In the genomic region with DNA sequence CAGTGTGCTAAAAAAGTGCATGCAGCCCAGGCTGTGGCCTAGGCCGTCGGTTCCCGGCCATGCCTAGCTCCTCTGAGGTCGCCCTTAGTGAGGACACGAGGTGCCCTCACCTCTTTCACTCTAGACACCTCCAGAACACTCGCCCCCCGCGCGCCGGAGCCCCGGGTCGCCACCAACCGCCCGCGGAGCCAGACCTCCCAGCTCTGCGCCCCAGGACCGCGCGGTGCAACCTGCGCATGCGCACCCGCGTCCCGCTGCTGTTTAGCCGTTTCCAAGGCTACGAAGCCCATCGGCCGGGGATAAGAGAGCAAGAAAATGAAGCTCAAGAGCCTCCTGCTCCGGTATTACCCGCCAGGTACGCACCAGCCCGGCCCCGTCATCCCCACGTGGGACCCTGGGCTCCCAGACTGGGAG, we compare ENCODE assay signal across 8 cellular contexts. TPM values are rescaled to one million over a fixed set of nuclear protein-coding genes. Genes with fewer than 3 reads are reported as not detected.
DNase-seq lines count a peak whose midpoint lies in the region; ATAC-seq, FAIRE-seq and TF ChIP-seq lines count a peak whose summit lies in the region.

A gene with protein sequence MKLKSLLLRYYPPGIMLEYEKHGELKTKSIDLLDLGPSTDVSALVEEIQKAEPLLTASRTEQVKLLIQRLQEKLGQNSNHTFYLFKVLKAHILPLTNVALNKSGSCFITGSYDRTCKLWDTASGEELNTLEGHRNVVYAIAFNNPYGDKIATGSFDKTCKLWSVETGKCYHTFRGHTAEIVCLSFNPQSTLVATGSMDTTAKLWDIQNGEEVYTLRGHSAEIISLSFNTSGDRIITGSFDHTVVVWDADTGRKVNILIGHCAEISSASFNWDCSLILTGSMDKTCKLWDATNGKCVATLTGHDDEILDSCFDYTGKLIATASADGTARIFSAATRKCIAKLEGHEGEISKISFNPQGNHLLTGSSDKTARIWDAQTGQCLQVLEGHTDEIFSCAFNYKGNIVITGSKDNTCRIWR (plus strand): TSS at position 257 of the 414 bp plus-strand sequence. CDS start 59 bp downstream, at position 316.

- no peaks in the 10 kb centered on the region for H3K27me3 Mint-ChIP-seq in Caco-2 (ENCODE audit: insufficient read depth, unreplicated experiment)

- no peak for TF ChIP-seq CTCF in Caco-2 (IDR thresholded peaks at IDR 0.05; ENCODE audit: insufficient read depth in 1 of 2, low read depth in 1 of 2, low read length in 1 of 2, severe bottlenecking in 1 of 2, unreplicated experiment in 1 of 2)
- TF ChIP-seq CTCF in WERI-Rb-1 (IDR thresholded peaks at IDR 0.05; ENCODE audit: low read depth, low read length): no peak
- no peak for TF ChIP-seq CTCF in choroid plexus epithelial cell (conservative IDR thresholded peaks at IDR 0.05; ENCODE audit: low read depth, low read length)
- no peak for TF ChIP-seq CTCF in kidney (IDR thresholded peaks at IDR 0.05; ENCODE audit: borderline replicate concordance, extremely low read depth, insufficient read depth)

- CTCF ChIA-PET in Caco-2 (lab: Charles Lee): interaction anchor here (1.4 to 2.1 kb wide), 3 partner anchors 9 to 213 kb away, joined by 4 to 8 read pairs (median 5); no protein-coding TSS in a partner anchor

- H3K27ac Mint-ChIP-seq in Caco-2 (ENCODE audit: unreplicated experiment): peak within 1 kb of the TSS; percentile 88

- no peaks in the 10 kb centered on the region for H3K27me3 ChIP-seq in Caco-2 (replicated peaks; ENCODE audit: control insufficient read depth, insufficient read depth, low read length)
- H3K27me3 ChIP-seq in WERI-Rb-1 (ENCODE audit: insufficient read depth, low read depth, severe bottlenecking): peaks cover 33% of the 10 kb centered on the region

- POLR2A ChIA-PET in Caco-2 (lab: Charles Lee): interaction anchor here (0.5 to 1.6 kb wide), 8 partner anchors 9 to 649 kb away, joined by 3 to 6 read pairs (median 4); partner anchors contain the start of gene CCL20

- H3K9me3 Mint-ChIP-seq in Caco-2 (ENCODE audit: unreplicated experiment): peaks cover 16% of the 10 kb centered on the region

- H3K4me3 Mint-ChIP-seq in Caco-2 (ENCODE audit: unreplicated experiment): peak within 1 kb of the TSS; percentile 74

- H3K9ac ChIP-seq in kidney (ENCODE audit: low read length in 2 of 2): peak within 1 kb of the TSS in 1 of 2 donors; percentile 26

- BruUV-seq in Caco-2 (replicated peaks; lab: Mats Ljungman, UMichigan): no TSS peak

- peak; percentile 73 to 82 for DNase-seq in Caco-2
- DNase-seq in WERI-Rb-1: peak; percentile 71
- DNase-seq in choroid plexus epithelial cell (ENCODE audit: low read depth): peak; percentile 82
- peak; percentile 83 for DNase-seq in kidney
- DNase-seq in stimulated activated CD4-positive, alpha-beta T cell treated with anti-CD3 and anti-CD28 coated beads, Interleukin-2, amount 100 ng/mL, for 48 hours: peak; percentile 20 to 40
- DNase-seq in DMS79 (lab: John Stamatoyannopoulos, UW): no peak
- DNase-seq in NCI-H446 treated with DMSO at 0.1 percent for 48 hours (lab: John Stamatoyannopoulos, UW): no peak

- H3K4me3 ChIP-seq in Caco-2 (ENCODE audit: low read depth, low read length) (peak within 1 kb of the TSS; percentile 56), WERI-Rb-1 (ENCODE audit: low read depth, low read length) (peak within 1 kb of the TSS; percentile 30), choroid plexus epithelial cell (ENCODE audit: low read depth, low read length) (peak within 1 kb of the TSS; percentile 66), kidney (ENCODE audit: low read length in 2 of 2) (peak within 1 kb of the TSS; percentile 37)

- H3K4me1 ChIP-seq in Caco-2 (peaks cover 37% of the 10 kb centered on the region), kidney (ENCODE audit: control insufficient read depth in 1 of 2, insufficient read depth in 1 of 2, low read depth in 1 of 2, low read length in 2 of 2) (no peaks in the 10 kb centered on the region)

- peak; percentile 83 for ATAC-seq in HG02759 (IDR thresholded peaks at IDR 0.05; ENCODE audit: unreplicated experiment)

- H3K9me3 ChIP-seq in Caco-2 (no peaks in the 10 kb centered on the region), WERI-Rb-1 (ENCODE audit: severe bottlenecking) (no peaks in the 10 kb centered on the region), kidney (ENCODE audit: control insufficient read depth in 1 of 2, low read length in 2 of 2) (no peaks in the 10 kb centered on the region)

- intact Hi-C loops in Caco-2 (cut with micrococcal nuclease; ENCODE audit: unreplicated experiment) (loop anchor here (2.0 to 5.0 kb wide), 2 partner anchors 59 to 404 kb away; partner anchors contain the start of gene CCL20), kidney (cut with DNase I) (no loop called here)

- H3K36me3 Mint-ChIP-seq in Caco-2 (ENCODE audit: insufficient read depth, unreplicated experiment): peaks cover 13% of the 10 kb centered on the region

- H3K36me3 ChIP-seq in Caco-2 (ENCODE audit: control insufficient read depth, insufficient read depth, low read length): no peaks in the 10 kb centered on the region
- H3K36me3 ChIP-seq in WERI-Rb-1: no peaks in the 10 kb centered on the region
- H3K36me3 ChIP-seq in kidney (ENCODE audit: control insufficient read depth in 1 of 2, insufficient read depth in 2 of 2, low read length in 2 of 2): no peaks in the 10 kb centered on the region

- H3K27ac ChIP-seq in WERI-Rb-1: no peak within 1 kb of the TSS
- H3K27ac ChIP-seq in kidney (ENCODE audit: low read depth in 2 of 2, low read length in 2 of 2): no peak within 1 kb of the TSS

- peaks cover 37% of the 10 kb centered on the region for H3K4me1 Mint-ChIP-seq in Caco-2 (ENCODE audit: low read depth, unreplicated experiment)

- FAIRE-seq in kidney (lab: Jason Lieb, UNC): no peak

RNA-seq across cellular contexts. Expression of the gene that starts here (rescaled TPM):
- total RNA-seq in Caco-2 (2022) (5.4 and 6.6 TPM in 2 replicates), kidney (1.7 TPM)
- polyA plus RNA-seq in kidney (ENCODE audit: insufficient read depth, low read depth, low replicate concordance): 1.0 TPM

Comparison
In these comparisons a context has a peak if more than half of its experiments do, and no peak if none do; other contexts are left out.
1. DNase-seq: peak in Caco-2 (2 of 2), WERI-Rb-1 (single experiment), choroid plexus epithelial cell (single experiment), kidney (single experiment) and stimulated activated CD4-positive, alpha-beta T cell treated with anti-CD3 and anti-CD28 coated beads, Interleukin-2, amount 100 ng/mL, for 48 hours (2 of 2); none in DMS79 (single experiment) and NCI-H446 treated with DMSO at 0.1 percent for 48 hours (single experiment).
2. Peak in every context shown above with its lines, with median percentiles within 50 percentile points of each other: H3K4me3 ChIP-seq.